Comparison of ENCODE assay signal across 8 cellular contexts in genomic region chr1:149636286-149637122, GRCh38. TPM values are rescaled to one million over a fixed set of nuclear protein-coding genes. Genes with fewer than 3 reads are reported as not detected.
DNase-seq lines count a peak whose midpoint lies in the region; ATAC-seq and TF ChIP-seq lines count a peak whose summit lies in the region.
"Not testable (repeated sequence)": the region's sequence is repeated elsewhere in the genome, so short reads cannot be mapped to it uniquely, and the experiment has no call there.

No MANE protein-coding gene starts in this region.

- not testable (repeated sequence) for H3K27me3 ChIP-seq in kidney epithelial cell (ENCODE audit: control insufficient read depth, insufficient read depth, low read length)

- TF ChIP-seq CTCF in AG10803 (conservative IDR thresholded peaks at IDR 0.05; ENCODE audit: low read length); kidney epithelial cell (IDR thresholded peaks at IDR 0.05; ENCODE audit: insufficient read depth, low read length, poor library complexity, severe bottlenecking): not testable (repeated sequence)

- peak; percentile 39 for DNase-seq in AG10803 (ENCODE audit: low read depth)
- peak; percentile 78 for DNase-seq in NCI-H510A treated with DMSO at 0.1 percent for 48 hours (lab: John Stamatoyannopoulos, UW)
- DNase-seq in activated CD4-positive, alpha-beta T cell treated with anti-CD3 and anti-CD28 coated beads for 4 hours, result peak; percentile 84 to 87
- peak; percentile 68 for DNase-seq in cerebellum (ENCODE audit: low spot score)
- peak; percentile 74 for DNase-seq in kidney epithelial cell (ENCODE audit: low read depth)
- peak; percentile 82 for DNase-seq in stimulated activated CD4-positive, alpha-beta T cell treated with anti-CD3 and anti-CD28 coated beads, Interleukin-12 subunit alpha, Interleukin-12 subunit beta, amount 100 ng/mL, for 4 hours

- ATAC-seq in GM19328 (IDR thresholded peaks at IDR 0.05; ENCODE audit: unreplicated experiment) (peak; percentile 79), HG03439 (IDR thresholded peaks at IDR 0.05; ENCODE audit: unreplicated experiment) (peak; percentile 80)

- not testable (repeated sequence) for H3K36me3 ChIP-seq in kidney epithelial cell (ENCODE audit: control insufficient read depth, insufficient read depth, low read length)

- H3K4me3 ChIP-seq in AG10803 (ENCODE audit: low read length), result peak overlapping the region; percentile 62
- H3K4me3 ChIP-seq in kidney epithelial cell (ENCODE audit: low read depth, low read length), result peak overlapping the region; percentile 51

RNA-seq across cellular contexts. Expression of gene PPIAL4C, which starts 52.9 kb away (rescaled TPM):
- total RNA-seq in cerebellum (1.1 TPM), kidney epithelial cell (not detected in 2 replicates)

Comparison
In these comparisons a context has a peak if more than half of its experiments do, and no peak if none do; other contexts are left out.
1. Peak in every context shown above with its lines: DNase-seq, ATAC-seq and H3K4me3 ChIP-seq.